In genomic region chr3:152365126-152365525, GRCh38 we compare ENCODE assay signal across 25 cellular contexts.
DNase-seq lines count a peak whose midpoint lies in the region; ATAC-seq, FAIRE-seq and TF ChIP-seq lines count a peak whose summit lies in the region.
"Had no signal": no experiment of that assay in that cellular context is flagged by ENCODE, and none has a peak within 500 bp of the region (broad histone marks: within the 10 kb centered on the region; RNA-seq: fewer than 3 reads in every experiment).

No MANE protein-coding gene starts in this region.

- H3K27ac ChIP-seq in ascending aorta, result peak overlapping the region; percentile 44 to 53
- peak overlapping the region; percentile 10 for H3K27ac ChIP-seq in naive thymus-derived CD4-positive, alpha-beta T cell (ENCODE audit: low read depth, low read length)
- peak overlapping the region; percentile 9 to 53 for H3K27ac ChIP-seq in uterus
- H3K27ac ChIP-seq: adrenal gland; BLaER1 treated with 17β-estradiol and CSF1 and Interleukin-3, amounts not matched to agents 10 nM and 100 nM; lower lobe of right lung; Peyer's patch; SJCRH30 had no signal

- peaks cover 75% of the 10 kb centered on the region for H3K4me1 Mint-ChIP-seq in activated naive CD4-positive, alpha-beta T cell treated with anti-CD3 and anti-CD28 coated beads for 36 hours (ENCODE audit: low read depth)
- peaks cover 46 to 88% (median 79%) of the 10 kb centered on the region in 7 donors for H3K4me1 Mint-ChIP-seq in naive thymus-derived CD4-positive, alpha-beta T cell

- POLR2A ChIA-PET in naive thymus-derived CD4-positive, alpha-beta T cell (lab: Charles Lee), result interaction anchor here (1.0 to 1.8 kb wide), 2 partner anchors 8 to 14 kb away, joined by 5 read pairs; no protein-coding TSS in a partner anchor

- FAIRE-seq in D721Med (lab: Jason Lieb, UNC), result no peak
- FAIRE-seq: TTC549 had no signal

- no peaks in the 10 kb centered on the region for H3K27me3 ChIP-seq in ascending aorta
- H3K27me3 ChIP-seq in naive thymus-derived CD4-positive, alpha-beta T cell (ENCODE audit: control insufficient read depth in 2 of 2, insufficient read depth in 2 of 2, low read length in 2 of 2), result no peaks in the 10 kb centered on the region
- no peaks in the 10 kb centered on the region for H3K27me3 ChIP-seq in uterus
- H3K27me3 ChIP-seq: adrenal gland; BLaER1 treated with 17β-estradiol and CSF1 and Interleukin-3, amounts not matched to agents 10 nM and 100 nM; Peyer's patch; right atrium auricular region; SJCRH30 had no signal

- no peak overlapping the region for H3K4me3 ChIP-seq in ascending aorta
- no peak overlapping the region for H3K4me3 ChIP-seq in naive thymus-derived CD4-positive, alpha-beta T cell (ENCODE audit: low read length)
- H3K4me3 ChIP-seq in uterus, result no peak overlapping the region
- H3K4me3 ChIP-seq: adrenal gland; BLaER1 treated with 17β-estradiol and CSF1 and Interleukin-3, amounts not matched to agents 10 nM and 100 nM; lower lobe of right lung; Peyer's patch; right atrium auricular region; SJCRH30 had no signal

- TF ChIP-seq CTCF in ascending aorta (IDR thresholded peaks at IDR 0.05) (no peak), uterus (IDR thresholded peaks at IDR 0.05) (no peak), D721Med (IDR thresholded peaks at IDR 0.05; ENCODE audit: insufficient read depth, missing control alignments) (no peak)

- peaks cover 0 to 6% of the 10 kb centered on the region in 2 donors for H3K9me3 Mint-ChIP-seq in activated naive CD4-positive, alpha-beta T cell treated with anti-CD3 and anti-CD28 coated beads, Interleukin-2, amount 50 U/mL, for 72 hours
- peaks cover 7% of the 10 kb centered on the region for H3K9me3 Mint-ChIP-seq in activated naive CD4-positive, alpha-beta T cell treated with anti-CD3 and anti-CD28 coated beads for 36 hours
- H3K9me3 Mint-ChIP-seq in naive thymus-derived CD4-positive, alpha-beta T cell, result peaks cover 0 to 22% (median 4%) of the 10 kb centered on the region in 11 donors
- H3K9me3 Mint-ChIP-seq: type B pancreatic cell had no signal

- no peak overlapping the region for H3K4me3 Mint-ChIP-seq in activated naive CD4-positive, alpha-beta T cell treated with anti-CD3 and anti-CD28 coated beads for 36 hours
- H3K4me3 Mint-ChIP-seq in naive thymus-derived CD4-positive, alpha-beta T cell, result peak overlapping the region in 2 of 10 donors; percentile 18 to 30
- H3K4me3 Mint-ChIP-seq: stimulated activated naive CD8-positive, alpha-beta T cell treated with anti-CD3 and anti-CD28 coated beads, Interleukin-15, amount 100 ng/mL, for 72 hours; T-cell; type B pancreatic cell had no signal

- DNase-seq in activated naive CD4-positive, alpha-beta T cell treated with anti-CD3 and anti-CD28 coated beads, Interleukin-2, amount 50 U/mL, for 72 hours (ENCODE audit: low spot score in 2 of 2), result no peak
- DNase-seq in activated naive CD4-positive, alpha-beta T cell treated with anti-CD3 and anti-CD28 coated beads for 36 hours, result no peak
- DNase-seq in ascending aorta (ENCODE audit: low spot score in 2 of 2) (no peak), uterus (no peak), NCI-H446 treated with DMSO at 0.1 percent for 48 hours (lab: John Stamatoyannopoulos, UW) (no peak), D721Med (ENCODE audit: insufficient read length, low spot score) (no peak), dedifferentiated amniotic fluid mesenchymal stem cell (ENCODE audit: extremely low spot score) (no peak)
- DNase-seq in naive thymus-derived CD4-positive, alpha-beta T cell, result no peak
- DNase-seq: activated CD4-positive, alpha-beta T cell treated with anti-CD3 and anti-CD28 coated beads for 1 hour; activated effector memory CD4-positive, alpha-beta T cell treated with anti-CD3 and anti-CD28 coated beads, Interleukin-2, amount 50 U/mL, for 16 hours; adrenal gland; DMS 273 treated with DMSO at 0.1 percent for 48 hours; IMR-90; lower lobe of right lung; NCI-H510A treated with DMSO at 0.1 percent for 48 hours; nucleus accumbens; Peyer's patch; SJCRH30; stimulated activated CD4-positive, alpha-beta T cell treated with anti-CD3 and anti-CD28 coated beads, Interleukin-4, amount 100 ng/mL, for 4 hours; stimulated activated naive CD8-positive, alpha-beta T cell treated with anti-CD3 and anti-CD28 coated beads, Interleukin-15, amount 100 ng/mL, for 72 hours; T-cell had no signal

- H3K9me3 ChIP-seq in ascending aorta (peaks cover 0 to 3% of the 10 kb centered on the region in 2 donors), uterus (no peaks in the 10 kb centered on the region)
- H3K9me3 ChIP-seq in naive thymus-derived CD4-positive, alpha-beta T cell (ENCODE audit: control insufficient read depth in 2 of 3, low read length in 3 of 3), result no peaks in the 10 kb centered on the region
- H3K9me3 ChIP-seq: adrenal gland, lower lobe of right lung, Peyer's patch, right atrium auricular region, SJCRH30 had no signal

- H3K36me3 ChIP-seq in ascending aorta (no peaks in the 10 kb centered on the region), uterus (no peaks in the 10 kb centered on the region)
- H3K36me3 ChIP-seq in naive thymus-derived CD4-positive, alpha-beta T cell (ENCODE audit: control insufficient read depth in 2 of 3, insufficient read depth in 3 of 3, low read length in 3 of 3), result peaks cover 4 to 16% (median 12%) of the 10 kb centered on the region in 3 experiments
- H3K36me3 ChIP-seq: adrenal gland, lower lobe of right lung, right atrium auricular region, SJCRH30 had no signal

- peaks cover 13 to 67% of the 10 kb centered on the region in 2 donors for H3K36me3 Mint-ChIP-seq in activated naive CD4-positive, alpha-beta T cell treated with anti-CD3 and anti-CD28 coated beads, Interleukin-2, amount 50 U/mL, for 72 hours
- peaks cover 49% of the 10 kb centered on the region for H3K36me3 Mint-ChIP-seq in activated naive CD4-positive, alpha-beta T cell treated with anti-CD3 and anti-CD28 coated beads for 36 hours (ENCODE audit: low read depth)
- peaks cover 15 to 81% (median 66%) of the 10 kb centered on the region in 5 donors for H3K36me3 Mint-ChIP-seq in naive thymus-derived CD4-positive, alpha-beta T cell

- peak overlapping the region; percentile 53 to 75 for H3K27ac Mint-ChIP-seq in activated naive CD4-positive, alpha-beta T cell treated with anti-CD3 and anti-CD28 coated beads, Interleukin-2, amount 50 U/mL, for 72 hours
- no peak overlapping the region for H3K27ac Mint-ChIP-seq in activated naive CD4-positive, alpha-beta T cell treated with anti-CD3 and anti-CD28 coated beads for 36 hours
- H3K27ac Mint-ChIP-seq in naive thymus-derived CD4-positive, alpha-beta T cell, result peak overlapping the region in 7 of 9 donors; percentile 13 to 88 (median 65)
- H3K27ac Mint-ChIP-seq: type B pancreatic cell had no signal

- intact Hi-C loops in activated naive CD4-positive, alpha-beta T cell treated with anti-CD3 and anti-CD28 coated beads for 36 hours (cut with micrococcal nuclease), result no loop called here
- intact Hi-C loops in ascending aorta (cut with DNase I) (no loop called here), uterus (cut with DNase I; ENCODE audit: low total_unique reads) (no loop called here)
- intact Hi-C loops in naive thymus-derived CD4-positive, alpha-beta T cell (cut with micrococcal nuclease), result loop anchor here in 1 of 2 donors (1.0 to 2.0 kb wide), 2 partner anchors 9 to 14 kb away; no protein-coding TSS in a partner anchor

- CTCF ChIA-PET in activated naive CD4-positive, alpha-beta T cell treated with anti-CD3 and anti-CD28 coated beads for 36 hours (lab: Charles Lee), result interaction anchor here (1.1 kb wide), 1 partner anchor 242 kb away, joined by 3 read pairs; no protein-coding TSS in a partner anchor
- CTCF ChIA-PET in naive thymus-derived CD4-positive, alpha-beta T cell (lab: Charles Lee), result no interaction called here

- no peak for ATAC-seq in activated naive CD4-positive, alpha-beta T cell treated with anti-CD3 and anti-CD28 coated beads, Interleukin-2, amount 50 U/mL, for 72 hours
- ATAC-seq in naive thymus-derived CD4-positive, alpha-beta T cell, result no peak
- ATAC-seq: T-cell had no signal

- H3K4me1 ChIP-seq in ascending aorta (peaks cover 6 to 48% of the 10 kb centered on the region in 2 donors), uterus (no peaks in the 10 kb centered on the region)
- peaks cover 5 to 26% of the 10 kb centered on the region in 2 donors for H3K4me1 ChIP-seq in naive thymus-derived CD4-positive, alpha-beta T cell (ENCODE audit: control insufficient read depth in 2 of 2, insufficient read depth in 2 of 2, low read length in 2 of 2)
- H3K4me1 ChIP-seq: SJCRH30 had no signal

- H3K27me3 Mint-ChIP-seq in activated naive CD4-positive, alpha-beta T cell treated with anti-CD3 and anti-CD28 coated beads for 36 hours (ENCODE audit: low read depth), result no peaks in the 10 kb centered on the region
- no peaks in the 10 kb centered on the region for H3K27me3 Mint-ChIP-seq in naive thymus-derived CD4-positive, alpha-beta T cell
- H3K27me3 Mint-ChIP-seq: stimulated activated naive CD8-positive, alpha-beta T cell treated with anti-CD3 and anti-CD28 coated beads, Interleukin-15, amount 100 ng/mL, for 72 hours; T-cell; type B pancreatic cell had no signal

- no peak for TF ChIP-seq POLR2A in uterus (IDR thresholded peaks at IDR 0.05)
